Comparison of ENCODE assay signal across 8 cellular contexts in the genomic region with DNA sequence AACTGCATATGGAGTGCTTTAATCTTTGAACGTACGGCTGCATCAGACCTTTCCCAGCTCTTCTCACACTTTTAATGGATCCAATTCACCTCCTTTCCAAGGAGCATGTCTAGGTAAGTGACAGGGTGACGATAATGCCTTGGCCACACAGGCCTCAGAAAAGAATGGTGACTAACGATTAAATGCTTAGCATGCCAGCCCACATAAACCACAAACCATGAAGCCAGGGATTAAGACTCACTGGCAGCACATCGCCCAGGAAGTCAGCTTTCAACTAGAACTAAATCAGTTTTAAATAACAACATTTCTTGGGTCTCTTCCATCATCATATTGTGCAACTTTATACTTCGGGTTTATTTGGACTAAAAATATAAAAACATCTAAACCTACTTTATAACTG. TPM values are rescaled to one million over a fixed set of nuclear protein-coding genes. Genes with fewer than 3 reads are reported as not detected.
DNase-seq lines count a peak whose midpoint lies in the region; ATAC-seq, FAIRE-seq and TF ChIP-seq lines count a peak whose summit lies in the region.

No MANE protein-coding gene starts in this region.

- intact Hi-C loops in sciatic nerve (cut with DNase I) (no loop called here), kidney (cut with DNase I) (no loop called here)

- no peak for FAIRE-seq in kidney (lab: Jason Lieb, UNC)

- DNase-seq in ELR (ENCODE audit: low read depth) = peak; percentile 94
- DNase-seq in SIG-M5 (lab: John Stamatoyannopoulos, UW) = peak; percentile 18
- DNase-seq in cardiac fibroblast (ENCODE audit: low read depth in 2 of 2) = peak; percentile 93 to 95
- DNase-seq in sciatic nerve (ENCODE audit: low spot score) = no peak
- no peak for DNase-seq in NK-92 treated with Interleukin-12 subunit alpha and Interleukin-12 subunit beta, amount 100 ng/mL, for 24 hours (lab: John Stamatoyannopoulos, UW)
- no peak for DNase-seq in kidney
- no peak for DNase-seq in NCI-H82 treated with DMSO at 0.1 percent for 48 hours (lab: John Stamatoyannopoulos, UW; ENCODE audit: unreplicated experiment)
- no peak for DNase-seq in NOMO-1 (lab: John Stamatoyannopoulos, UW; ENCODE audit: unreplicated experiment in 2 of 2)

- ATAC-seq in sciatic nerve = peak; percentile 72

- H3K4me3 ChIP-seq in cardiac fibroblast (replicated peaks in 1 of 2; ENCODE audit: low read depth in 2 of 2, low read length in 2 of 2) = no peak overlapping the region
- H3K4me3 ChIP-seq in kidney (ENCODE audit: low read length in 2 of 2) = no peak overlapping the region

- TF ChIP-seq CTCF in cardiac fibroblast (IDR thresholded peaks at IDR 0.05; ENCODE audit: low read depth, low read length) (no peak), kidney (IDR thresholded peaks at IDR 0.05; ENCODE audit: borderline replicate concordance, extremely low read depth, insufficient read depth) (no peak)

- no peak overlapping the region for H3K9ac ChIP-seq in kidney (ENCODE audit: low read length in 2 of 2)

- no peaks in the 10 kb centered on the region for H3K36me3 ChIP-seq in kidney (ENCODE audit: control insufficient read depth in 1 of 2, insufficient read depth in 2 of 2, low read length in 2 of 2)

- H3K9me3 ChIP-seq in kidney (ENCODE audit: control insufficient read depth in 1 of 2, low read length in 2 of 2) = no peaks in the 10 kb centered on the region

- H3K27ac ChIP-seq in kidney (ENCODE audit: low read depth in 2 of 2, low read length in 2 of 2) = no peak overlapping the region

- H3K4me1 ChIP-seq in kidney (ENCODE audit: control insufficient read depth in 1 of 2, insufficient read depth in 1 of 2, low read depth in 1 of 2, low read length in 2 of 2) = no peaks in the 10 kb centered on the region

RNA-seq across cellular contexts. Expression of a gene that starts 28.7 kb away (rescaled TPM):
- total RNA-seq in sciatic nerve (21.5 TPM), kidney (18.9 TPM)
- polyA plus RNA-seq in kidney (ENCODE audit: insufficient read depth, low read depth, low replicate concordance) = 2.6 TPM

Comparison
In these comparisons a context has a peak if more than half of its experiments do, and no peak if none do; other contexts are left out.
1. DNase-seq: peak in ELR (single experiment), SIG-M5 (single experiment) and cardiac fibroblast (2 of 2); none in sciatic nerve (single experiment), NK-92 treated with Interleukin-12 subunit alpha and Interleukin-12 subunit beta, amount 100 ng/mL, for 24 hours (single experiment), kidney (single experiment), NCI-H82 treated with DMSO at 0.1 percent for 48 hours (single experiment) and NOMO-1 (0 of 2).